Comparison of ENCODE assay signal across 8 cellular contexts in genomic region chrX:41087219-41087618, GRCh38. TPM values are rescaled to one million over a fixed set of nuclear protein-coding genes. Genes with fewer than 3 reads are reported as not detected.
DNase-seq lines count a peak whose midpoint lies in the region; ATAC-seq and TF ChIP-seq lines count a peak whose summit lies in the region.

No MANE protein-coding gene starts in this region.

- TF ChIP-seq CTCF in neutrophil (IDR thresholded peaks at IDR 0.05) (no peak), GM10248 (IDR thresholded peaks at IDR 0.05; ENCODE audit: control extremely low read depth, extremely low read depth, low read depth, missing control alignments) (no peak)

- H3K36me3 ChIP-seq in duodenal mucosa (ENCODE audit: control insufficient read depth in 1 of 2, insufficient read depth in 2 of 2, low read length in 2 of 2) (no peaks in the 10 kb centered on the region), neutrophil (no peaks in the 10 kb centered on the region)

- peak overlapping the region; percentile 82 to 90 for H3K9ac ChIP-seq in duodenal mucosa (ENCODE audit: low read depth in 1 of 2, low read length in 2 of 2)

- in situ Hi-C loops in Caki2 (cut with HindIII; ENCODE audit: low pct_unique_long_range_greater_than_20kb, low sequenced_read_pairs) = no loop called here

- peak; percentile 6 for DNase-seq in Caki2 (ENCODE audit: low read depth)
- peak; percentile 20 for DNase-seq in NCI-H526 treated with DMSO at 0.1 percent for 48 hours (lab: John Stamatoyannopoulos, UW)
- DNase-seq in islet precursor cell = no peak
- DNase-seq in NCI-H510A (lab: John Stamatoyannopoulos, UW) = no peak
- DNase-seq in GM10248 (ENCODE audit: extremely low spot score) = no peak

- POLR2A ChIA-PET in GM10248 (lab: Yijun Ruan, JAX) = no interaction called here

- CTCF ChIA-PET in GM10248 (lab: Yijun Ruan, JAX) = interaction anchor here (1.3 kb wide), 1 partner anchor 28 kb away, joined by 4 read pairs; no protein-coding TSS in a partner anchor

- no peaks in the 10 kb centered on the region for H3K27me3 ChIP-seq in duodenal mucosa (ENCODE audit: control insufficient read depth in 1 of 2, insufficient read depth in 2 of 2, low read length in 2 of 2)
- no peaks in the 10 kb centered on the region for H3K27me3 ChIP-seq in neutrophil

- H3K27ac ChIP-seq in duodenal mucosa (ENCODE audit: low read depth, low read length) (peak overlapping the region; percentile 92), neutrophil (peak overlapping the region; percentile 100)

- H3K4me1 ChIP-seq in duodenal mucosa (ENCODE audit: control insufficient read depth in 1 of 2, insufficient read depth in 2 of 2, low read length in 2 of 2) (peaks cover 6 to 19% of the 10 kb centered on the region in 2 donors), neutrophil (ENCODE audit: control insufficient read depth in 1 of 2, insufficient read depth in 1 of 2, low read depth in 1 of 2, low read length in 1 of 2) (peaks cover 44 to 48% of the 10 kb centered on the region in 2 experiments)

- H3K4me3 ChIP-seq in duodenal mucosa (ENCODE audit: low read depth in 1 of 2, low read length in 2 of 2) (peak overlapping the region; percentile 81 to 90), neutrophil (ENCODE audit: low read depth in 1 of 2, low read length in 1 of 2) (peak overlapping the region; percentile 73 to 79)

- no peak for ATAC-seq in GM21576 (IDR thresholded peaks at IDR 0.05; ENCODE audit: unreplicated experiment)

- H3K9me3 ChIP-seq in duodenal mucosa (ENCODE audit: control insufficient read depth in 1 of 2, low read length in 2 of 2) = no peaks in the 10 kb centered on the region
- no peaks in the 10 kb centered on the region for H3K9me3 ChIP-seq in neutrophil

RNA-seq across cellular contexts. Expression of gene USP9X, which starts 2.0 kb away (rescaled TPM):
- 8.9 and 15.6 TPM in 2 replicates for total RNA-seq in Caki2 (2014; rRNA removed; shearing (Covaris generic); ENCODE audit: low replicate concordance)

Comparison
In these comparisons a context has a peak if more than half of its experiments do, and no peak if none do; other contexts are left out.
1. DNase-seq: peak in Caki2 (single experiment) and NCI-H526 treated with DMSO at 0.1 percent for 48 hours (single experiment); none in islet precursor cell (single experiment), NCI-H510A (single experiment) and GM10248 (single experiment).